Comparison of ENCODE assay signal across 16 cellular contexts in genomic region chr4:55475394-55476243, GRCh38.
DNase-seq lines count a peak whose midpoint lies in the region; ATAC-seq and TF ChIP-seq lines count a peak whose summit lies in the region.
"Had no signal": no experiment of that assay in that cellular context is flagged by ENCODE, and none has a peak within 500 bp of the region (broad histone marks: within the 10 kb centered on the region; RNA-seq: fewer than 3 reads in every experiment).

No MANE protein-coding gene starts in this region.

- H3K36me3 Mint-ChIP-seq in activated T-cell treated with anti-CD3 and anti-CD28 coated beads, Interleukin-2, amount 50 U/mL, for 72 hours (ENCODE audit: insufficient read depth in 2 of 2), result peaks cover 5 to 13% of the 10 kb centered on the region in 2 donors
- peaks cover 28% of the 10 kb centered on the region for H3K36me3 Mint-ChIP-seq in endothelial cell (ENCODE audit: low read depth, unreplicated experiment)

- intact Hi-C loops in body of pancreas (cut with DNase I), result no loop called here
- intact Hi-C loops in esophagus muscularis mucosa (cut with DNase I), result no loop called here

- WGBS in body of pancreas, 2 donors, result 78 to 88% methylated on average over 6 of the region's 6 CpGs
- WGBS in esophagus muscularis mucosa, result 98% methylated on average over 6 of the region's 6 CpGs

- TF ChIP-seq POLR2A in body of pancreas (IDR thresholded peaks at IDR 0.05) (no peak), esophagus muscularis mucosa (IDR thresholded peaks at IDR 0.05; ENCODE audit: low read depth) (no peak)

- DNase-seq in activated T-cell treated with anti-CD3 and anti-CD28 coated beads, Interleukin-2, amount 50 U/mL, for 72 hours, result peak; percentile 19 to 37
- no peak for DNase-seq in activated T-cell treated with anti-CD3 and anti-CD28 coated beads for 4 hours
- DNase-seq in RKO (ENCODE audit: low spot score), result peak; percentile 17
- no peak for DNase-seq in endothelial cell (ENCODE audit: low spot score)
- no peak for DNase-seq in body of pancreas
- DNase-seq in esophagus muscularis mucosa (ENCODE audit: extremely low spot score), result no peak
- no peak for DNase-seq in NOMO-1 treated with DMSO at 0.1 percent for 48 hours (lab: John Stamatoyannopoulos, UW; ENCODE audit: unreplicated experiment)
- DNase-seq: activated T-cell treated with anti-CD3 and anti-CD28 coated beads, Interleukin-2, amount 50 U/mL, for 4 hours; AML-193; DND-41; left cardiac atrium; stimulated activated CD8-positive, alpha-beta memory T cell treated with anti-CD3 and anti-CD28 coated beads, Interleukin-4, amount 100 ng/mL, for 48 hours had no signal

- no peak overlapping the region for H3K4me3 Mint-ChIP-seq in activated T-cell treated with anti-CD3 and anti-CD28 coated beads, Interleukin-2, amount 50 U/mL, for 72 hours
- H3K4me3 Mint-ChIP-seq in endothelial cell (ENCODE audit: unreplicated experiment), result peak overlapping the region; percentile 52
- H3K4me3 Mint-ChIP-seq: activated T-cell treated with anti-CD3 and anti-CD28 coated beads, Interleukin-2, amount 50 U/mL, for 4 hours; central memory CD8-positive, alpha-beta T cell; natural killer cell treated with Interleukin-12 subunit alpha and Interleukin-12 subunit beta and Interleukin-15 and Interleukin-18, amount 100 ng/mL, for 72 hours had no signal

- H3K4me1 Mint-ChIP-seq in activated T-cell treated with anti-CD3 and anti-CD28 coated beads, Interleukin-2, amount 50 U/mL, for 72 hours (ENCODE audit: low read depth), result peaks cover 8% of the 10 kb centered on the region
- H3K4me1 Mint-ChIP-seq in endothelial cell (ENCODE audit: unreplicated experiment), result no peaks in the 10 kb centered on the region
- H3K4me1 Mint-ChIP-seq: central memory CD8-positive, alpha-beta T cell had no signal

- H3K9me3 Mint-ChIP-seq in activated T-cell treated with anti-CD3 and anti-CD28 coated beads, Interleukin-2, amount 50 U/mL, for 72 hours, result no peaks in the 10 kb centered on the region
- H3K9me3 Mint-ChIP-seq in endothelial cell (ENCODE audit: unreplicated experiment), result no peaks in the 10 kb centered on the region
- H3K9me3 Mint-ChIP-seq: activated T-cell treated with anti-CD3 and anti-CD28 coated beads, Interleukin-2, amount 50 U/mL, for 4 hours; central memory CD8-positive, alpha-beta T cell; natural killer cell treated with Interleukin-12 subunit alpha and Interleukin-12 subunit beta and Interleukin-15 and Interleukin-18, amount 100 ng/mL, for 72 hours had no signal

- H3K4me2 ChIP-seq in skeletal muscle satellite cell (ENCODE audit: low read length), result peak overlapping the region; percentile 50

- TF ChIP-seq CTCF in endothelial cell (IDR thresholded peaks at IDR 0.05; ENCODE audit: unreplicated experiment) (no peak), body of pancreas (IDR thresholded peaks at IDR 0.05) (no peak), esophagus muscularis mucosa (IDR thresholded peaks at IDR 0.05) (no peak)

- H3K27me3 ChIP-seq in skeletal muscle satellite cell (ENCODE audit: control insufficient read depth, insufficient read depth, low read length) (no peaks in the 10 kb centered on the region), body of pancreas (no peaks in the 10 kb centered on the region), esophagus muscularis mucosa (no peaks in the 10 kb centered on the region)
- H3K27me3 ChIP-seq: gastroesophageal sphincter had no signal

- H3K4me3 ChIP-seq in skeletal muscle satellite cell (ENCODE audit: low read length), result no peak overlapping the region
- H3K4me3 ChIP-seq in body of pancreas, result no peak overlapping the region
- H3K4me3 ChIP-seq in esophagus muscularis mucosa, result no peak overlapping the region
- H3K4me3 ChIP-seq: gastroesophageal sphincter had no signal

- ATAC-seq in activated T-cell treated with anti-CD3 and anti-CD28 coated beads, Interleukin-2, amount 50 U/mL, for 72 hours (replicated peaks in 1 of 2), result peak; percentile 91 to 92
- ATAC-seq in body of pancreas, result no peak
- ATAC-seq: activated T-cell treated with anti-CD3 and anti-CD28 coated beads, Interleukin-2, amount 50 U/mL, for 4 hours; gastroesophageal sphincter; left cardiac atrium had no signal

- no peak for TF ChIP-seq EP300 in esophagus muscularis mucosa (IDR thresholded peaks at IDR 0.05)

- H3K27ac ChIP-seq in body of pancreas (no peak overlapping the region), esophagus muscularis mucosa (replicated peaks in 1 of 4) (no peak overlapping the region)
- H3K27ac ChIP-seq: gastroesophageal sphincter had no signal

- H3K27me3 Mint-ChIP-seq in activated T-cell treated with anti-CD3 and anti-CD28 coated beads, Interleukin-2, amount 50 U/mL, for 72 hours (ENCODE audit: low read depth), result no peaks in the 10 kb centered on the region
- no peaks in the 10 kb centered on the region for H3K27me3 Mint-ChIP-seq in endothelial cell (ENCODE audit: unreplicated experiment)
- H3K27me3 Mint-ChIP-seq: central memory CD8-positive, alpha-beta T cell; natural killer cell treated with Interleukin-12 subunit alpha and Interleukin-12 subunit beta and Interleukin-15 and Interleukin-18, amount 100 ng/mL, for 72 hours had no signal

- no peak overlapping the region for H3K27ac Mint-ChIP-seq in activated T-cell treated with anti-CD3 and anti-CD28 coated beads, Interleukin-2, amount 50 U/mL, for 72 hours
- H3K27ac Mint-ChIP-seq in endothelial cell (ENCODE audit: unreplicated experiment), result no peak overlapping the region
- H3K27ac Mint-ChIP-seq: natural killer cell treated with Interleukin-12 subunit alpha and Interleukin-12 subunit beta and Interleukin-15 and Interleukin-18, amount 100 ng/mL, for 72 hours had no signal

- peaks cover 26% of the 10 kb centered on the region for H3K4me1 ChIP-seq in skeletal muscle satellite cell (ENCODE audit: control insufficient read depth, insufficient read depth, low read length)
- no peaks in the 10 kb centered on the region for H3K4me1 ChIP-seq in body of pancreas
- H3K4me1 ChIP-seq in esophagus muscularis mucosa, result no peaks in the 10 kb centered on the region
- H3K4me1 ChIP-seq: gastroesophageal sphincter had no signal

- H3K36me3 ChIP-seq in skeletal muscle satellite cell (ENCODE audit: insufficient read depth, low read length) (peaks cover 23% of the 10 kb centered on the region), body of pancreas (replicated peaks in 1 of 2; ENCODE audit: insufficient read depth in 1 of 2, low read depth in 2 of 2) (peaks cover 0 to 9% of the 10 kb centered on the region in 2 donors), esophagus muscularis mucosa (peaks cover 16 to 55% (median 33%) of the 10 kb centered on the region in 4 donors)

- H3K9me3 ChIP-seq in skeletal muscle satellite cell (replicated peaks; ENCODE audit: low read length), result no peaks in the 10 kb centered on the region
- H3K9me3 ChIP-seq in body of pancreas, result no peaks in the 10 kb centered on the region
- peaks cover 0 to 4% (median 0%) of the 10 kb centered on the region in 4 donors for H3K9me3 ChIP-seq in esophagus muscularis mucosa

- no peak overlapping the region for H3K9ac ChIP-seq in skeletal muscle satellite cell (ENCODE audit: low read depth, low read length)

Comparison
In these comparisons a context has a peak if more than half of its experiments do, and no peak if none do; other contexts are left out.
1. DNase-seq: peak in activated T-cell treated with anti-CD3 and anti-CD28 coated beads, Interleukin-2, amount 50 U/mL, for 72 hours (2 of 2) and RKO (single experiment); none in activated T-cell treated with anti-CD3 and anti-CD28 coated beads for 4 hours (single experiment), endothelial cell (single experiment), body of pancreas (0 of 4), esophagus muscularis mucosa (single experiment) and NOMO-1 treated with DMSO at 0.1 percent for 48 hours (single experiment).